Comparison of ENCODE assay signal across 8 cellular contexts in genomic region chr11:62881579-62882427, GRCh38. TPM values are rescaled to one million over a fixed set of nuclear protein-coding genes. Genes with fewer than 3 reads are reported as not detected.
DNase-seq lines count a peak whose midpoint lies in the region; ATAC-seq and TF ChIP-seq lines count a peak whose summit lies in the region.

No MANE protein-coding gene starts in this region.

- no peak overlapping the region; the same call in 1 of the 2 replicates for H2AFZ ChIP-seq in OCI-LY7 (ENCODE audit: low read length)

- BruUV-seq in OCI-LY7 (replicated peaks; lab: Mats Ljungman, UMichigan): TSS peak; percentile 75

- peaks cover 11% of the 10 kb centered on the region; the same call in 1 of the 2 replicates for H4K20me1 ChIP-seq in OCI-LY7 (ENCODE audit: insufficient read depth, low read length)

- H3K4me3 Mint-ChIP-seq in activated T-cell treated with anti-CD3 and anti-CD28 coated beads, Interleukin-2, amount 50 U/mL, for 24 hours: peak overlapping the region; percentile 99
- H3K4me3 Mint-ChIP-seq in naive thymus-derived CD4-positive, alpha-beta T cell: peak overlapping the region; percentile 98 to 100 (median 100)
- H3K4me3 Mint-ChIP-seq in stimulated activated effector memory CD8-positive, alpha-beta T cell treated with anti-CD3 and anti-CD28 coated beads, Interleukin-12 subunit alpha, Interleukin-12 subunit beta, amount 100 ng/mL, for 72 hours: peak overlapping the region; percentile 95

- H3K9me3 ChIP-seq in OCI-LY7 (ENCODE audit: low read length): no peaks in the 10 kb centered on the region
- H3K9me3 ChIP-seq in naive thymus-derived CD4-positive, alpha-beta T cell (ENCODE audit: control insufficient read depth in 2 of 3, low read length in 3 of 3): no peaks in the 10 kb centered on the region

- 0 out of 2 replicates have a peak, but pooled peaks have one; percentile 57 for TF ChIP-seq CTCF in OCI-LY7 (conservative IDR thresholded peaks at IDR 0.05; ENCODE audit: low read length)

- ATAC-seq in GM19455 (IDR thresholded peaks at IDR 0.05; ENCODE audit: unreplicated experiment) (peak; percentile 42), esophagus mucosa (peak; percentile 81)
- peak; percentile 79 for ATAC-seq in naive thymus-derived CD4-positive, alpha-beta T cell
- ATAC-seq in stimulated activated effector memory CD8-positive, alpha-beta T cell treated with anti-CD3 and anti-CD28 coated beads, Interleukin-12 subunit alpha, Interleukin-12 subunit beta, amount 100 ng/mL, for 72 hours: peak; percentile 81

- no peaks in the 10 kb centered on the region for H3K27me3 Mint-ChIP-seq in activated T-cell treated with anti-CD3 and anti-CD28 coated beads, Interleukin-2, amount 50 U/mL, for 24 hours
- H3K27me3 Mint-ChIP-seq in naive thymus-derived CD4-positive, alpha-beta T cell: peaks cover 0 to 4% (median 0%) of the 10 kb centered on the region in 5 donors

- POLR2A ChIA-PET in OCI-LY7 (lab: Charles Lee): interaction anchor here (0.8 to 4.8 kb wide), 7 partner anchors 10 to 154 kb away, joined by 3 to 42 read pairs (median 4); partner anchors contain the start of genes HNRNPUL2 and ZBTB3
- POLR2A ChIA-PET in naive thymus-derived CD4-positive, alpha-beta T cell (lab: Charles Lee): interaction anchor here (0.7 to 5.1 kb wide), 41 partner anchors 8 to 1106 kb away, joined by 3 to 99 read pairs (median 5); partner anchors contain the start of genes C11orf98, CSKMT, EEF1G and HNRNPUL2

- no peaks in the 10 kb centered on the region for H3K27me3 ChIP-seq in naive thymus-derived CD4-positive, alpha-beta T cell (ENCODE audit: control insufficient read depth in 2 of 2, insufficient read depth in 2 of 2, low read length in 2 of 2)

- H3K4me2 ChIP-seq in OCI-LY7 (ENCODE audit: low read length): peak overlapping the region; percentile 95

- H3K4me1 ChIP-seq in OCI-LY7 (ENCODE audit: insufficient read depth, low read length, poor library complexity, severe bottlenecking): peaks cover 28% of the 10 kb centered on the region
- H3K4me1 ChIP-seq in naive thymus-derived CD4-positive, alpha-beta T cell (ENCODE audit: control insufficient read depth in 2 of 2, insufficient read depth in 2 of 2, low read length in 2 of 2): peaks cover 34 to 35% of the 10 kb centered on the region in 2 donors

- H3K27ac Mint-ChIP-seq in activated T-cell treated with anti-CD3 and anti-CD28 coated beads, Interleukin-2, amount 50 U/mL, for 24 hours: peak overlapping the region; percentile 100
- peak overlapping the region; percentile 98 to 100 (median 99) for H3K27ac Mint-ChIP-seq in naive thymus-derived CD4-positive, alpha-beta T cell
- peak overlapping the region; percentile 99 for H3K27ac Mint-ChIP-seq in stimulated activated effector memory CD8-positive, alpha-beta T cell treated with anti-CD3 and anti-CD28 coated beads, Interleukin-12 subunit alpha, Interleukin-12 subunit beta, amount 100 ng/mL, for 72 hours

- peaks cover 58% of the 10 kb centered on the region for H3K79me2 ChIP-seq in OCI-LY7 (ENCODE audit: insufficient read depth, low read depth, low read length)

- H3K9me2 ChIP-seq in OCI-LY7 (ENCODE audit: insufficient read depth, low read length): no peaks in the 10 kb centered on the region

- H3K27ac ChIP-seq in OCI-LY7 (ENCODE audit: low read depth, low read length, poor library complexity, severe bottlenecking): peak overlapping the region; percentile 74
- H3K27ac ChIP-seq in naive thymus-derived CD4-positive, alpha-beta T cell (ENCODE audit: low read depth, low read length): peak overlapping the region; percentile 94

- CTCF ChIA-PET in OCI-LY7 (lab: Charles Lee; ENCODE audit: unreplicated experiment): no interaction called here
- CTCF ChIA-PET in naive thymus-derived CD4-positive, alpha-beta T cell (lab: Charles Lee): interaction anchor here (0.6 to 3.0 kb wide), 11 partner anchors 12 to 290 kb away, joined by 3 to 15 read pairs (median 4); partner anchors contain the start of genes C11orf98, CSKMT, STX5 and TEX54

- H3K9me3 Mint-ChIP-seq in activated T-cell treated with anti-CD3 and anti-CD28 coated beads, Interleukin-2, amount 50 U/mL, for 24 hours: no peaks in the 10 kb centered on the region
- no peaks in the 10 kb centered on the region for H3K9me3 Mint-ChIP-seq in naive thymus-derived CD4-positive, alpha-beta T cell
- no peaks in the 10 kb centered on the region for H3K9me3 Mint-ChIP-seq in stimulated activated effector memory CD8-positive, alpha-beta T cell treated with anti-CD3 and anti-CD28 coated beads, Interleukin-12 subunit alpha, Interleukin-12 subunit beta, amount 100 ng/mL, for 72 hours

- H3K36me3 ChIP-seq in OCI-LY7 (ENCODE audit: insufficient read depth, low read length): peaks cover 94% of the 10 kb centered on the region
- H3K36me3 ChIP-seq in naive thymus-derived CD4-positive, alpha-beta T cell (ENCODE audit: control insufficient read depth in 2 of 3, insufficient read depth in 3 of 3, low read length in 3 of 3): peaks cover 24 to 48% (median 38%) of the 10 kb centered on the region in 3 experiments

- H3K36me3 Mint-ChIP-seq in activated T-cell treated with anti-CD3 and anti-CD28 coated beads, Interleukin-2, amount 50 U/mL, for 24 hours (ENCODE audit: low read depth): peaks cover 95% of the 10 kb centered on the region
- peaks cover 8 to 44% (median 29%) of the 10 kb centered on the region in 5 donors for H3K36me3 Mint-ChIP-seq in naive thymus-derived CD4-positive, alpha-beta T cell
- peaks cover 76% of the 10 kb centered on the region for H3K36me3 Mint-ChIP-seq in stimulated activated effector memory CD8-positive, alpha-beta T cell treated with anti-CD3 and anti-CD28 coated beads, Interleukin-12 subunit alpha, Interleukin-12 subunit beta, amount 100 ng/mL, for 72 hours

- DNase-seq in CMK (ENCODE audit: low read depth): peak; percentile 75
- DNase-seq in HK-2 (ENCODE audit: unreplicated experiment): peak; percentile 89
- DNase-seq in OCI-LY7 (ENCODE audit: low spot score): peak; percentile 93
- DNase-seq in activated T-cell treated with anti-CD3 and anti-CD28 coated beads, Interleukin-2, amount 50 U/mL, for 24 hours: peak; percentile 96
- DNase-seq in naive thymus-derived CD4-positive, alpha-beta T cell: peak; percentile 74 to 97 (median 86)
- DNase-seq in stimulated activated effector memory CD8-positive, alpha-beta T cell treated with anti-CD3 and anti-CD28 coated beads, Interleukin-12 subunit alpha, Interleukin-12 subunit beta, amount 100 ng/mL, for 72 hours (ENCODE audit: low spot score in 2 of 2): no peak

- H3K4me1 Mint-ChIP-seq in activated T-cell treated with anti-CD3 and anti-CD28 coated beads, Interleukin-2, amount 50 U/mL, for 24 hours (ENCODE audit: low read depth): peaks cover 50% of the 10 kb centered on the region
- peaks cover 35 to 60% (median 53%) of the 10 kb centered on the region in 7 donors for H3K4me1 Mint-ChIP-seq in naive thymus-derived CD4-positive, alpha-beta T cell
- H3K4me1 Mint-ChIP-seq in stimulated activated effector memory CD8-positive, alpha-beta T cell treated with anti-CD3 and anti-CD28 coated beads, Interleukin-12 subunit alpha, Interleukin-12 subunit beta, amount 100 ng/mL, for 72 hours: peaks cover 51% of the 10 kb centered on the region

- H3K4me3 ChIP-seq in OCI-LY7 (ENCODE audit: low read depth, low read length, poor library complexity, severe bottlenecking): peak overlapping the region; percentile 73
- peak overlapping the region; percentile 97 for H3K4me3 ChIP-seq in naive thymus-derived CD4-positive, alpha-beta T cell (ENCODE audit: low read length)

- intact Hi-C loops in OCI-LY7 (cut with micrococcal nuclease; ENCODE audit: unreplicated experiment): loop anchor here (1.0 to 5.0 kb wide), 3 partner anchors 41 to 310 kb away; partner anchors contain the start of gene EEF1G
- intact Hi-C loops in naive thymus-derived CD4-positive, alpha-beta T cell (cut with micrococcal nuclease): loop anchor here (1.0 to 5.0 kb wide), 20 partner anchors 20 to 800 kb away; partner anchors contain the start of genes HNRNPUL2 (in 2 of the 2), NXF1 (in 2 of the 2), EEF1G (in 1 of the 2) and INCENP (in 1 of the 2)

RNA-seq across cellular contexts. Expression of gene SLC3A2, which starts 1.1 kb away (rescaled TPM):
- total RNA-seq in OCI-LY7 (2014; rRNA removed; shearing (Covaris generic)): 289 and 291 TPM in 2 replicates
- 321 and 339 TPM in 2 replicates for total RNA-seq in OCI-LY7 (2022)
- 233 TPM for total RNA-seq in esophagus mucosa
- total RNA-seq in naive thymus-derived CD4-positive, alpha-beta T cell: 100 to 1,000 TPM; 159 to 239 (median 218) TPM
- polyA plus RNA-seq in naive thymus-derived CD4-positive, alpha-beta T cell: 100 to 1,000 TPM; 118 to 189 TPM

RNA-seq across cellular contexts. Expression of gene CHRM1, which starts 39.4 kb away (rescaled TPM):
- total RNA-seq in OCI-LY7 (2014; rRNA removed; shearing (Covaris generic)): not detected in 2 replicates
- total RNA-seq in OCI-LY7 (2022) (not detected in 2 replicates), esophagus mucosa (not detected)
- total RNA-seq in naive thymus-derived CD4-positive, alpha-beta T cell: not detected
- polyA plus RNA-seq in naive thymus-derived CD4-positive, alpha-beta T cell: not detected

RNA-seq across cellular contexts. Expression of gene WDR74, which starts 42.4 kb away (rescaled TPM):
- 139 and 169 TPM in 2 replicates for total RNA-seq in OCI-LY7 (2014; rRNA removed; shearing (Covaris generic))
- total RNA-seq in OCI-LY7 (2022) (85.0 and 98.4 TPM in 2 replicates), esophagus mucosa (41.0 TPM)
- 100 to 1,000 TPM in 4 of 5 experiments, 10 to 100 TPM in 1; 87.2 to 279 (median 102) TPM for total RNA-seq in naive thymus-derived CD4-positive, alpha-beta T cell
- 10 to 100 TPM; 55.0 to 56.9 TPM for polyA plus RNA-seq in naive thymus-derived CD4-positive, alpha-beta T cell

RNA-seq across cellular contexts. Expression of gene TEX54, which starts 49.2 kb away (rescaled TPM):
- 1.0 TPM in 1 of 2 replicates, not detected in the other for total RNA-seq in OCI-LY7 (2014; rRNA removed; shearing (Covaris generic))
- total RNA-seq in OCI-LY7 (2022) (0.89 TPM in 1 of 2 replicates, not detected in the other), esophagus mucosa (not detected)
- total RNA-seq in naive thymus-derived CD4-positive, alpha-beta T cell: under 1 TPM in 1 of 5 experiments, not detected in 4; 0.89 TPM
- 1 to 10 TPM; 1.6 to 2.1 TPM for polyA plus RNA-seq in naive thymus-derived CD4-positive, alpha-beta T cell

RNA-seq across cellular contexts. Expression of gene STX5, which starts 50.0 kb away (rescaled TPM):
- 21.7 and 30.6 TPM in 2 replicates for total RNA-seq in OCI-LY7 (2014; rRNA removed; shearing (Covaris generic))
- total RNA-seq in OCI-LY7 (2022) (41.0 and 47.5 TPM in 2 replicates), esophagus mucosa (25.1 TPM)
- total RNA-seq in naive thymus-derived CD4-positive, alpha-beta T cell: 100 to 1,000 TPM in 2 of 5 experiments, 10 to 100 TPM in 3; 47.0 to 152 (median 57.3) TPM
- 10 to 100 TPM; 23.8 to 32.8 TPM for polyA plus RNA-seq in naive thymus-derived CD4-positive, alpha-beta T cell

Comparison
In these comparisons a context has a peak if more than half of its experiments do, and no peak if none do; other contexts are left out.
1. DNase-seq: peak in CMK (single experiment), HK-2 (single experiment), OCI-LY7 (single experiment), activated T-cell treated with anti-CD3 and anti-CD28 coated beads, Interleukin-2, amount 50 U/mL, for 24 hours (single experiment) and naive thymus-derived CD4-positive, alpha-beta T cell (9 of 9); none in stimulated activated effector memory CD8-positive, alpha-beta T cell treated with anti-CD3 and anti-CD28 coated beads, Interleukin-12 subunit alpha, Interleukin-12 subunit beta, amount 100 ng/mL, for 72 hours (0 of 2).
2. Peak in every context shown above with its lines, with median percentiles within 50 percentile points of each other: ATAC-seq, H3K27ac Mint-ChIP-seq and H3K4me3 Mint-ChIP-seq.